Comparison of ENCODE assay signal across 2 cellular contexts in genomic region chr19:21603431-21604153, GRCh38.
TF ChIP-seq lines count a peak whose summit lies in the region.

No MANE protein-coding gene starts in this region.

TF ChIP-seq in K562, 482 proteins besides CTCF, POLR2A, EP300 and RAD21 (continued from another document and continues in another):
- TF ChIP-seq SMARCB1 (IDR thresholded peaks at IDR 0.05; ENCODE audit: insufficient read length, low read depth) (no peak), KLF16 (IDR thresholded peaks at IDR 0.05) (no peak), KLF1 (tag; IDR thresholded peaks at IDR 0.05) (no peak), ZNF449 (CRISPR knock-in tag; IDR thresholded peaks at IDR 0.05) (0 out of 2 replicates have a peak, but pooled peaks have one; percentile 50), ELF2 (CRISPR knock-in tag; IDR thresholded peaks at IDR 0.05) (0 out of 2 replicates have a peak, but pooled peaks have one; percentile 9), NCOA2 (IDR thresholded peaks at IDR 0.05; ENCODE audit: partially characterized antibody in 2 of 2) (no peak), THAP7 (CRISPR knock-in tag; IDR thresholded peaks at IDR 0.05) (peak; percentile 66; the same call in 1 of the 2 replicates), LCOR (CRISPR knock-in tag; IDR thresholded peaks at IDR 0.05) (no peak), FOXM1 (IDR thresholded peaks at IDR 0.05; ENCODE audit: low read depth) (no peak), FOXM1 (CRISPR knock-in tag; IDR thresholded peaks at IDR 0.05; ENCODE audit: low read depth) (no peak), ID3 (CRISPR knock-in tag; IDR thresholded peaks at IDR 0.05) (no peak), ID3 (tag; IDR thresholded peaks at IDR 0.05) (peak; percentile 81)
- TF ChIP-seq, protein P1, sequence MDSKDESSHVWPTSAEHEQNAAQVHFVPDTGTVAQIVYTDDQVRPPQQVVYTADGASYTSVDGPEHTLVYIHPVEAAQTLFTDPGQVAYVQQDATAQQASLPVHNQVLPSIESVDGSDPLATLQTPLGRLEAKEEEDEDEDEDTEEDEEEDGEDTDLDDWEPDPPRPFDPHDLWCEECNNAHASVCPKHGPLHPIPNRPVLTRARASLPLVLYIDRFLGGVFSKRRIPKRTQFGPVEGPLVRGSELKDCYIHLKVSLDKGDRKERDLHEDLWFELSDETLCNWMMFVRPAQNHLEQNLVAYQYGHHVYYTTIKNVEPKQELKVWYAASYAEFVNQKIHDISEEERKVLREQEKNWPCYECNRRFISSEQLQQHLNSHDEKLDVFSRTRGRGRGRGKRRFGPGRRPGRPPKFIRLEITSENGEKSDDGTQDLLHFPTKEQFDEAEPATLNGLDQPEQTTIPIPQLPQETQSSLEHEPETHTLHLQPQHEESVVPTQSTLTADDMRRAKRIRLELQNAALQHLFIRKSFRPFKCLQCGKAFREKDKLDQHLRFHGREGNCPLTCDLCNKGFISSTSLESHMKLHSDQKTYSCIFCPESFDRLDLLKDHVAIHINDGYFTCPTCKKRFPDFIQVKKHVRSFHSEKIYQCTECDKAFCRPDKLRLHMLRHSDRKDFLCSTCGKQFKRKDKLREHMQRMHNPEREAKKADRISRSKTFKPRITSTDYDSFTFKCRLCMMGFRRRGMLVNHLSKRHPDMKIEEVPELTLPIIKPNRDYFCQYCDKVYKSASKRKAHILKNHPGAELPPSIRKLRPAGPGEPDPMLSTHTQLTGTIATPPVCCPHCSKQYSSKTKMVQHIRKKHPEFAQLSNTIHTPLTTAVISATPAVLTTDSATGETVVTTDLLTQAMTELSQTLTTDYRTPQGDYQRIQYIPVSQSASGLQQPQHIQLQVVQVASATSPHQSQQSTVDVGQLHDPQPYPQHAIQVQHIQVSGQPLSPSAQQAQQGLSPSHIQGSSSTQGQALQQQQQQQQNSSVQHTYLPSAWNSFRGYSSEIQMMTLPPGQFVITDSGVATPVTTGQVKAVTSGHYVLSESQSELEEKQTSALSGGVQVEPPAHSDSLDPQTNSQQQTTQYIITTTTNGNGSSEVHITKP (IDR thresholded peaks at IDR 0.05; ENCODE audit: partially characterized antibody) = peak; percentile 7
- TF ChIP-seq, protein P2, sequence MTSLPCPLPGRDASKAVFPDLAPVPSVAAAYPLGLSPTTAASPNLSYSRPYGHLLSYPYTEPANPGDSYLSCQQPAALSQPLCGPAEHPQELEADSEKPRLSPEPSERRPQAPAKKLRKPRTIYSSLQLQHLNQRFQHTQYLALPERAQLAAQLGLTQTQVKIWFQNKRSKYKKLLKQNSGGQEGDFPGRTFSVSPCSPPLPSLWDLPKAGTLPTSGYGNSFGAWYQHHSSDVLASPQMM (CRISPR knock-in tag; IDR thresholded peaks at IDR 0.05) = no peak

TF ChIP-seq in HEK293T, 16 proteins besides CTCF, POLR2A, EP300 and RAD21 (continued from another document):
- TF ChIP-seq LEF1 (IDR thresholded peaks at IDR 0.05; ENCODE audit: borderline replicate concordance) (no peak), ELF4 (IDR thresholded peaks at IDR 0.05) (no peak), HDGF (IDR thresholded peaks at IDR 0.05; ENCODE audit: borderline replicate concordance) (no peak), L3MBTL2 (conservative IDR thresholded peaks at IDR 0.05) (no peak)
